In the genomic region with DNA sequence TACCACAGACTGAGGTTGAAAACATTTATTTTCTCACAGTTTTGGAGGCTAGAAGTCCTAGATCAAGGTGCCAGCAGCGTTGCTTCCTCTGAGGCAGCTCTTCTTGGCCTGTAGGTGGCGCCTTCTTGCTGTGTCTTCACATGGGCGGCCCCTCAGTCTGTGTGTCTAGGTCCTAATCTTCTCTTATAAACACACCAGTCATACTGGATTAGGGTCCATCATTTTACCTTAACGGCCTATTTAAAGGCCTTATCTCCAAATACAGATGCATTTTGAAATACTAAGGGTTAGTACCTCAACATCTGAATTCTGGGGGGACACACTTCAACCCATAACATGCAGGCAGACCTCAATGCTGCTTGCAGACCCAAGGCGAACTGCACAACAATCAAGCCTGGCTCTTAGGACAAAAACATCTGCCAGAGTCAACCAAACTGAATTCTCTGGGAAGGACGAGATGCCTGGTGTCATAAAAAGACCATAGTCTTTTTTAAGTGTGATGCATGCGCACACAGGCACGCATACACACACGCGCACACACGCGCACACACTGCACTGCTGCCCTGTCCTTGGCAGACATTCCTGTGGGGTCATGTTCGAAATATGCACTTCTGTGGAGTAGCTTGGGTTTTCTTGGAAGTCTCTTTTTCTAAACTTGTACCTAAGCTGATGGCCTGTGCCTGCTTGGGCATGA, we compare ENCODE assay signal across 8 cellular contexts. TPM values are rescaled to one million over a fixed set of nuclear protein-coding genes. Genes with fewer than 3 reads are reported as not detected.
DNase-seq lines count a peak whose midpoint lies in the region; ATAC-seq and TF ChIP-seq lines count a peak whose summit lies in the region.

No MANE protein-coding gene starts in this region.

- no peaks in the 10 kb centered on the region for H4K20me1 ChIP-seq in PC-3 (ENCODE audit: low read length)

- H3F3A ChIP-seq in PC-3 (ENCODE audit: low read length, unreplicated experiment) = no peaks in the 10 kb centered on the region

- no peaks in the 10 kb centered on the region for H3K9me2 ChIP-seq in PC-3 (replicated peaks; ENCODE audit: low read length)

- intact Hi-C loops in PC-3 (cut with micrococcal nuclease) = no loop called here

- POLR2A ChIA-PET in PC-3 (lab: Charles Lee; ENCODE audit: unreplicated experiment) = no interaction called here

- H3K27me3 ChIP-seq in PC-3 (ENCODE audit: low read length) (no peaks in the 10 kb centered on the region), thoracic aorta (replicated peaks; ENCODE audit: insufficient read depth) (no peaks in the 10 kb centered on the region)

- no peak overlapping the region for H3K4me2 ChIP-seq in PC-3 (ENCODE audit: low read length)

- H3K9me3 ChIP-seq in PC-3 (ENCODE audit: low read length) (no peaks in the 10 kb centered on the region), thoracic aorta (no peaks in the 10 kb centered on the region)

- no peak overlapping the region for H3K27ac ChIP-seq in PC-3 (ENCODE audit: low read length)
- H3K27ac ChIP-seq in thoracic aorta = peak overlapping the region; percentile 43 to 70

- H3K9ac ChIP-seq in PC-3 (ENCODE audit: low read length) = no peak overlapping the region

- no TSS peak for BruUV-seq in PC-3 (replicated peaks; lab: Mats Ljungman, UMichigan)

- peaks cover 26% of the 10 kb centered on the region for H3K4me1 ChIP-seq in PC-3 (ENCODE audit: insufficient read depth, low read length)
- H3K4me1 ChIP-seq in thoracic aorta (ENCODE audit: control insufficient read depth in 1 of 2, low read depth in 2 of 2) = peaks cover 12 to 25% of the 10 kb centered on the region in 2 donors

- H3K79me2 ChIP-seq in PC-3 (ENCODE audit: low read length) = peaks cover 5% of the 10 kb centered on the region

- no peaks in the 10 kb centered on the region for H3K36me3 ChIP-seq in PC-3 (ENCODE audit: low read depth, low read length)
- no peaks in the 10 kb centered on the region for H3K36me3 ChIP-seq in thoracic aorta

- TF ChIP-seq CTCF in PC-3 (conservative IDR thresholded peaks at IDR 0.05; ENCODE audit: low read depth, low read length) (peak; percentile 90), fibroblast of pulmonary artery (IDR thresholded peaks at IDR 0.05; ENCODE audit: low read length, missing control alignments) (peak; percentile 96), thoracic aorta (IDR thresholded peaks at IDR 0.05) (peak; percentile 67)

- no peak overlapping the region for H3K4me3 ChIP-seq in PC-3 (ENCODE audit: low read length)
- H3K4me3 ChIP-seq in fibroblast of pulmonary artery (replicated peaks; ENCODE audit: low read depth, low read length) = no peak overlapping the region
- H3K4me3 ChIP-seq in thoracic aorta = peak overlapping the region; percentile 41

- ATAC-seq in GM18517 (IDR thresholded peaks at IDR 0.05; ENCODE audit: unreplicated experiment) (peak; percentile 44), PC-3 (peak; percentile 26), thoracic aorta (ENCODE audit: insufficient number of reproducible peaks, low FRiP score, low read depth) (no peak)

- CTCF ChIA-PET in PC-3 (lab: Charles Lee) = interaction anchor here (0.5 to 0.8 kb wide), 4 partner anchors 11 to 204 kb away, joined by 4 to 11 read pairs (median 6); no protein-coding TSS in a partner anchor

- no peak overlapping the region for H2AFZ ChIP-seq in PC-3 (ENCODE audit: low read length)

- peak; percentile 63 for DNase-seq in AG08396 (ENCODE audit: low spot score)
- peak; percentile 44 for DNase-seq in HuH-7 (ENCODE audit: low spot score)
- peak; percentile 68 for DNase-seq in PC-3
- DNase-seq in activated T-cell treated with anti-CD3 and anti-CD28 coated beads for 48 hours (ENCODE audit: low read depth) = peak; percentile 52
- peak; percentile 82 for DNase-seq in fibroblast of pulmonary artery (ENCODE audit: low read depth)
- peak; percentile 23 for DNase-seq in occipital lobe (lab: John Stamatoyannopoulos, UW)
- no peak for DNase-seq in thoracic aorta (ENCODE audit: low spot score)

RNA-seq across cellular contexts. Expression of a gene that starts 4.3 kb away (rescaled TPM):
- total RNA-seq in PC-3 (2014; rRNA removed) (23.2 and 27.6 TPM in 2 replicates), occipital lobe (37.0 TPM), thoracic aorta (10 to 100 TPM; 16.8 to 27.5 TPM)

RNA-seq across cellular contexts. Expression of a gene that starts 45.9 kb away (rescaled TPM):
- total RNA-seq in PC-3 (2014; rRNA removed) (35.0 and 41.4 TPM in 2 replicates), occipital lobe (55.7 TPM), thoracic aorta (10 to 100 TPM; 51.3 to 59.0 TPM)
